In genomic region chr5:114789773-114790402, GRCh38 we compare ENCODE assay signal across 9 cellular contexts.
DNase-seq lines count a peak whose midpoint lies in the region; ATAC-seq, FAIRE-seq and TF ChIP-seq lines count a peak whose summit lies in the region.
"Had no signal": no experiment of that assay in that cellular context is flagged by ENCODE, and none has a peak within 500 bp of the region (broad histone marks: within the 10 kb centered on the region; RNA-seq: fewer than 3 reads in every experiment).

No MANE protein-coding gene starts in this region.

- no peak overlapping the region for H3K27ac ChIP-seq in pancreas
- H3K27ac ChIP-seq: SJSA1 had no signal

- H3K27me3 Mint-ChIP-seq in chondrocyte (ENCODE audit: low read depth), result peaks cover 26% of the 10 kb centered on the region

- no peak for FAIRE-seq in pancreas (lab: Jason Lieb, UNC)

- no peaks in the 10 kb centered on the region for H3K9me3 ChIP-seq in pancreas
- H3K9me3 ChIP-seq: SJSA1 had no signal

- no peak for TF ChIP-seq POLR2A in lower leg skin (IDR thresholded peaks at IDR 0.05)

- no peaks in the 10 kb centered on the region for H3K27me3 ChIP-seq in pancreas
- H3K27me3 ChIP-seq: SJSA1 had no signal

- peak; percentile 25; the same call in 1 of the 2 replicates for TF ChIP-seq CTCF in GM12874 (IDR thresholded peaks at IDR 0.05; ENCODE audit: insufficient read depth, low read depth, low read length)
- TF ChIP-seq CTCF in chondrocyte (IDR thresholded peaks at IDR 0.05), result peak; percentile 79
- peak in 3 of 4 donors; percentile 15 to 38 (median 31) for TF ChIP-seq CTCF in pancreas (IDR thresholded peaks at IDR 0.05)
- no peak for TF ChIP-seq CTCF in lower leg skin (IDR thresholded peaks at IDR 0.05)

- no peak overlapping the region for H3K27ac Mint-ChIP-seq in chondrocyte (ENCODE audit: unreplicated experiment)

- peak in 2 of 4 donors; percentile 72 to 77 for ATAC-seq in pancreas

- DNase-seq in H4 (ENCODE audit: low spot score), result peak; percentile 40
- peak; percentile 13 for DNase-seq in NCI-H1048 (lab: John Stamatoyannopoulos, UW)
- DNase-seq in chondrocyte (ENCODE audit: low spot score), result no peak
- DNase-seq in pancreas, result no peak
- no peak for DNase-seq in stimulated activated CD4-positive, alpha-beta T cell treated with anti-CD3 and anti-CD28 coated beads, Interleukin-2, amount 100 ng/mL, for 24 hours
- DNase-seq in AG08396 (ENCODE audit: low spot score), result no peak
- DNase-seq in lower leg skin (ENCODE audit: low spot score in 2 of 2), result no peak

- no peaks in the 10 kb centered on the region for H3K4me1 Mint-ChIP-seq in chondrocyte (ENCODE audit: low read depth)

- WGBS in pancreas, 2 donors, result 31 to 33% methylated on average over 4 of the region's 4 CpGs
- 45 to 50% methylated on average over 4 of the region's 4 CpGs for WGBS in lower leg skin, 2 donors

- H3K36me3 ChIP-seq in pancreas, result no peaks in the 10 kb centered on the region
- H3K36me3 ChIP-seq: SJSA1 had no signal

- no peaks in the 10 kb centered on the region for H3K36me3 Mint-ChIP-seq in chondrocyte (ENCODE audit: low read depth)

- no peak overlapping the region for H3K4me3 Mint-ChIP-seq in chondrocyte (ENCODE audit: unreplicated experiment)

- intact Hi-C loops in pancreas (cut with DNase I), result loop anchor here in 1 of 3 donors (10.0 kb wide), 1 partner anchor 1115 kb away; no protein-coding TSS in a partner anchor
- intact Hi-C loops in lower leg skin (cut with DNase I; ENCODE audit: low total_unique reads), result no loop called here

- no peaks in the 10 kb centered on the region for H3K4me1 ChIP-seq in pancreas
- H3K4me1 ChIP-seq: SJSA1 had no signal

- H3K9me3 Mint-ChIP-seq in chondrocyte (ENCODE audit: low read depth), result no peaks in the 10 kb centered on the region

- H3K4me3 ChIP-seq in pancreas (no peak overlapping the region), lower leg skin (ENCODE audit: low read depth, poor library complexity, severe bottlenecking) (no peak overlapping the region)
- H3K4me3 ChIP-seq: SJSA1 had no signal

Comparison
In these comparisons a context has a peak if more than half of its experiments do, and no peak if none do; other contexts are left out.
1. CTCF ChIP-seq: peak in GM12874 (single experiment), chondrocyte (single experiment) and pancreas (3 of 4); none in lower leg skin (0 of 3).
2. DNase-seq: peak in H4 (single experiment) and NCI-H1048 (single experiment); none in chondrocyte (single experiment), pancreas (0 of 6), stimulated activated CD4-positive, alpha-beta T cell treated with anti-CD3 and anti-CD28 coated beads, Interleukin-2, amount 100 ng/mL, for 24 hours (0 of 2), AG08396 (single experiment) and lower leg skin (0 of 2).